ENCODE assay signal across 19 cellular contexts in the genomic region with DNA sequence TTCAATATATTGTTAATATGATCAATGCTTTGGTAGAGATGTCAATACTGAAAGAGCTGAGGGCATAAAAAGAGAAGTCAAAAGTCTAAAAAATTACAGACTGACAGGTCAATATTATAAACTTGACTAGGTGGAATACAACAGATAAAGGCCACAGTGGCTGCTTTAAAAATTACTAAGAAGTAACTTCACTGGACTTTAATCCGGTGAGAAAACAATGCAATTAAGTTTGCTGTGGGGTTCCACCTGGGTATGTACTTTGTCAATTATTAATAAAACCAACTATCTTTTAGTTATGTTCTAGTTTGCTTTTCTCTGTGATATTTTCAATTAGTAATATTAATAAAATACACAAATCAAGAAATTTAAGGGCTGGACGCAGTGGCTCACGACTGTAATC.
"Had no signal": no experiment of that assay in that cellular context is flagged by ENCODE, and none has a peak within 500 bp of the region (broad histone marks: within the 10 kb centered on the region; RNA-seq: fewer than 3 reads in every experiment).

No MANE protein-coding gene starts in this region.

- H3K4me3 Mint-ChIP-seq: memory B cell; naive thymus-derived CD4-positive, alpha-beta T cell; stimulated activated effector memory CD8-positive, alpha-beta T cell treated with anti-CD3 and anti-CD28 coated beads, Interleukin-12 subunit alpha, Interleukin-12 subunit beta, amount 100 ng/mL, for 72 hours had no signal

- H3K4me1 ChIP-seq: vagina had no signal

- H3K4me3 ChIP-seq: coronary artery, left ventricle myocardium inferior, lung, mucosa of descending colon, pancreas, stomach, thyroid gland, vagina had no signal

- H3K27ac ChIP-seq: coronary artery, left ventricle myocardium inferior, pancreas, stomach, vagina had no signal

- H3K36me3 Mint-ChIP-seq: memory B cell; stimulated activated effector memory CD8-positive, alpha-beta T cell treated with anti-CD3 and anti-CD28 coated beads, Interleukin-12 subunit alpha, Interleukin-12 subunit beta, amount 100 ng/mL, for 72 hours had no signal

- H3K27me3 Mint-ChIP-seq: naive thymus-derived CD4-positive, alpha-beta T cell had no signal

- H3K9me3 Mint-ChIP-seq: memory B cell; stimulated activated effector memory CD8-positive, alpha-beta T cell treated with anti-CD3 and anti-CD28 coated beads, Interleukin-12 subunit alpha, Interleukin-12 subunit beta, amount 100 ng/mL, for 72 hours had no signal

- H3K9me3 ChIP-seq: left ventricle myocardium inferior, mucosa of descending colon, pancreas, stomach, thyroid gland, vagina had no signal

- ATAC-seq: mucosa of descending colon; naive thymus-derived CD4-positive, alpha-beta T cell; sciatic nerve; stimulated activated effector memory CD8-positive, alpha-beta T cell treated with anti-CD3 and anti-CD28 coated beads, Interleukin-12 subunit alpha, Interleukin-12 subunit beta, amount 100 ng/mL, for 72 hours had no signal

- H3K4me1 Mint-ChIP-seq: memory B cell had no signal

- H3K27me3 ChIP-seq: pancreas, stomach, thyroid gland, vagina had no signal

- DNase-seq: dermis blood vessel endothelial cell; kidney; left ventricle myocardium inferior; mucosa of descending colon; naive thymus-derived CD4-positive, alpha-beta T cell; occipital lobe; pancreas; stimulated activated CD4-positive, alpha-beta T cell treated with anti-CD3 and anti-CD28 coated beads, Interleukin-2, amount 100 ng/mL, for 24 hours; stimulated activated CD4-positive, alpha-beta T cell treated with anti-CD3 and anti-CD28 coated beads, Interleukin-4, amount 100 ng/mL, for 24 hours; stimulated activated naive CD4-positive, alpha-beta T cell treated with Interleukin-2 at 50 U/mL for 16 hours; stomach; thyroid gland; trophoblast cell had no signal

- H3K27ac Mint-ChIP-seq: memory B cell; stimulated activated effector memory CD8-positive, alpha-beta T cell treated with anti-CD3 and anti-CD28 coated beads, Interleukin-12 subunit alpha, Interleukin-12 subunit beta, amount 100 ng/mL, for 72 hours had no signal
